1 cellular context compared by ENCODE assay signal in genomic region chr20:32984196-32984595, GRCh38.
TF ChIP-seq lines count a peak whose summit lies in the region.

No MANE protein-coding gene starts in this region.

TF ChIP-seq in GM23338, 12 proteins besides CTCF, POLR2A, EP300 and RAD21 (continued from another document):
- TF ChIP-seq ZNF462 (CRISPR knock-in tag; IDR thresholded peaks at IDR 0.05) (no peak), EZH2 (IDR thresholded peaks at IDR 0.05; ENCODE audit: low read depth, unreplicated experiment) (no peak), ZNF114 (CRISPR knock-in tag; IDR thresholded peaks at IDR 0.05) (no peak), CREB1 (CRISPR knock-in tag; IDR thresholded peaks at IDR 0.05; ENCODE audit: low read depth) (no peak), NANOG (IDR thresholded peaks at IDR 0.05; ENCODE audit: borderline replicate concordance) (no peak), REST (IDR thresholded peaks at IDR 0.05; ENCODE audit: unreplicated experiment) (no peak), ETS1 (IDR thresholded peaks at IDR 0.05) (no peak), POLR2AphosphoS5 (IDR thresholded peaks at IDR 0.05; ENCODE audit: low read depth) (no peak)
TF ChIP-seq in GM23338: peak in this region for 0.
